ENCODE assay signal across 1 cellular context in genomic region chr10:114751856-114752255, GRCh38.
A peak's percentile ranks its signal among the peaks of the same experiment; 100 is the strongest.
TF ChIP-seq lines count a peak whose summit lies in the region.

No MANE protein-coding gene starts in this region.

TF ChIP-seq in SK-N-SH, 30 proteins besides CTCF, POLR2A, EP300 and RAD21 (continued from another document):
- TF ChIP-seq ZBTB33 (IDR thresholded peaks at IDR 0.05; ENCODE audit: borderline replicate concordance, low read depth), result no peak
- TF ChIP-seq MXI1 (IDR thresholded peaks at IDR 0.05; ENCODE audit: low read depth, low read length), result no peak
- peak; percentile 61; the same call in 1 of the 2 replicates for TF ChIP-seq TCF12 (IDR thresholded peaks at IDR 0.05)
- TF ChIP-seq FOSL2 (IDR thresholded peaks at IDR 0.05; ENCODE audit: borderline replicate concordance, low read depth), result peak; percentile 50; the same call in 1 of the 2 replicates
- no peak for TF ChIP-seq USF1 (IDR thresholded peaks at IDR 0.05; ENCODE audit: borderline replicate concordance, low read depth)
- TF ChIP-seq NFIC (IDR thresholded peaks at IDR 0.05; ENCODE audit: borderline replicate concordance), result peak; percentile 73; the same call in 1 of the 2 replicates
- peak; percentile 66 for TF ChIP-seq PBX3 (IDR thresholded peaks at IDR 0.05)
- no peak for TF ChIP-seq RCOR1 (IDR thresholded peaks at IDR 0.05; ENCODE audit: low read length)
